ENCODE assay signal across 15 cellular contexts in the genomic region with DNA sequence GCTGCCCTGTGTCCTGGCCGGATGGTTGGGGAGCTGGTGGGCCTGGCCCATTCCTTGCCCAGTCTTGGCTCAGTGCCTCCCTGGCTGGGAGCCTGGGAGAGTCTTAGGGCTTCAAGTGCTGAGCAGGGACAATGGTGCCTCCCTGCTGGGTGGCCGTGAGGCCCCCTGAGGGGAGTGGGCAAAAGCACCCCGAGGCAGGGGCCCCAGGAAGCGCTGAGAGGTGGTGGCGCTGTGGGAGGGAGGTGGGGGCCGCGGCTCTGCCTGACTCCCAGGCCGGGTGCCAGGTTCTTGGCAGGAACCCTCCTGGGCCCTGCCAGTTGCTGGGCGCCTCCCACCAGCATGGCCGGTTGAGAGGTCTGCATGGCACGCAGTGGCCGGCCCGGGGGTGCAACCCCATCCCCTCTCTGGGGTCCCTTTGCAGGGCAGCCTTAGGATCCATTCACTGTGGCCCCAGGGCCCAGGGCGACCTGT. TPM values are rescaled to one million over a fixed set of nuclear protein-coding genes. Genes with fewer than 3 reads are reported as not detected.
A peak's percentile ranks its signal among the peaks of the same experiment; 100 is the strongest.
DNase-seq lines count a peak whose midpoint lies in the region; ATAC-seq lines count a peak whose summit lies in the region.
"Had no signal": no experiment of that assay in that cellular context is flagged by ENCODE, and none has a peak within 500 bp of the region (broad histone marks: within the 10 kb centered on the region; RNA-seq: fewer than 3 reads in every experiment).

No MANE protein-coding gene starts in this region.

- H3K27me3 ChIP-seq in esophagus (ENCODE audit: control insufficient read depth in 1 of 2, insufficient read depth in 2 of 2, low read length in 2 of 2), result no peaks in the 10 kb centered on the region

- H3K36me3 ChIP-seq in esophagus (ENCODE audit: control insufficient read depth in 2 of 2, insufficient read depth in 2 of 2, low read length in 1 of 2), result no peaks in the 10 kb centered on the region
- H3K36me3 ChIP-seq in urinary bladder (ENCODE audit: insufficient read depth), result no peaks in the 10 kb centered on the region
- H3K36me3 ChIP-seq: neutrophil had no signal

- H3K4me1 ChIP-seq in esophagus (ENCODE audit: control insufficient read depth in 2 of 2, insufficient read depth in 2 of 2, low read length in 1 of 2) (peaks cover 16 to 46% of the 10 kb centered on the region in 2 donors), urinary bladder (ENCODE audit: insufficient read depth) (peaks cover 5% of the 10 kb centered on the region)

- H3K9me3 ChIP-seq in esophagus (ENCODE audit: control insufficient read depth in 2 of 2, insufficient read depth in 1 of 2, low read depth in 1 of 2, low read length in 1 of 2), result no peaks in the 10 kb centered on the region
- H3K9me3 ChIP-seq: neutrophil had no signal

- DNase-seq in NCI-H2029 treated with DMSO at 0.1 percent for 48 hours (lab: John Stamatoyannopoulos, UW) (peak; percentile 17), NCI-H2029 (lab: John Stamatoyannopoulos, UW) (no peak), midbrain (lab: John Stamatoyannopoulos, UW) (peak; percentile 30), NOMO-1 treated with DMSO at 0.1 percent for 48 hours (lab: John Stamatoyannopoulos, UW; ENCODE audit: unreplicated experiment) (no peak), EL (no peak)
- DNase-seq: DMS153, Kasumi-1, NCI-H510A had no signal

- H3K4me3 ChIP-seq in esophagus (ENCODE audit: low read depth in 1 of 2, low read length in 2 of 2), result no peak overlapping the region
- no peak overlapping the region for H3K4me3 ChIP-seq in urinary bladder (ENCODE audit: low read depth, low read length)
- H3K4me3 ChIP-seq: GM12878 had no signal

- 35 to 44% methylated on average over 10 to 14 of the region's 14 CpGs for WGBS in esophagus, 2 donors
- whole genome bisulfite sequencing in urinary bladder, result 38% methylated on average over 14 of the region's 14 CpGs

- H3K27ac ChIP-seq in esophagus (ENCODE audit: low read depth in 2 of 2, low read length in 1 of 2) (peak overlapping the region; percentile 91 to 95), urinary bladder (ENCODE audit: low read depth) (peak overlapping the region; percentile 76)
- H3K27ac ChIP-seq: neutrophil had no signal

- no peak for ATAC-seq in HG02571 (IDR thresholded peaks at IDR 0.05; ENCODE audit: unreplicated experiment)
- ATAC-seq: GM12878 had no signal

RNA-seq across cellular contexts. Expression of gene RPS21, which starts 9.3 kb away (rescaled TPM):
- polyA plus RNA-seq in esophagus, result 1,000 to 10,000 TPM; 4,370 to 5,155 TPM
- 396 TPM for total RNA-seq in urinary bladder
- 4,730 TPM for polyA plus RNA-seq in urinary bladder

RNA-seq across cellular contexts. Expression of gene LAMA5, which starts 10.5 kb away (rescaled TPM):
- polyA plus RNA-seq in esophagus (100 to 1,000 TPM in 1 of 2 donors, 10 to 100 TPM in 1; 79.9 to 329 TPM), urinary bladder (162 TPM)
- 40.4 TPM for total RNA-seq in urinary bladder

RNA-seq across cellular contexts. Expression of gene CABLES2, which starts 29.4 kb away (rescaled TPM):
- polyA plus RNA-seq in esophagus (1 to 10 TPM; 1.6 to 2.4 TPM), urinary bladder (5.7 TPM)
- 2.1 TPM for total RNA-seq in urinary bladder

RNA-seq across cellular contexts. Expression of gene RBBP8NL, which starts 49.7 kb away (rescaled TPM):
- polyA plus RNA-seq in esophagus (10 to 100 TPM in 1 of 2 donors, 1 to 10 TPM in 1; 4.0 to 16.8 TPM), urinary bladder (1.1 TPM)
- 0.69 TPM for total RNA-seq in urinary bladder
- total RNA-seq: A172, fibroblast of lung, GM12878 had no signal
- polyA plus RNA-seq: fibroblast of lung, GM12878 had no signal

Comparison
In these comparisons a context has a peak if more than half of its experiments do, and no peak if none do; other contexts are left out.
1. DNase-seq: peak in NCI-H2029 treated with DMSO at 0.1 percent for 48 hours (single experiment) and midbrain (single experiment); none in NCI-H2029 (single experiment), NOMO-1 treated with DMSO at 0.1 percent for 48 hours (single experiment) and EL (single experiment).